In genomic region chr3:194212021-194212868, GRCh38 we compare ENCODE assay signal across 19 cellular contexts.
A peak's percentile ranks its signal among the peaks of the same experiment; 100 is the strongest.
DNase-seq lines count a peak whose midpoint lies in the region; ATAC-seq, FAIRE-seq and TF ChIP-seq lines count a peak whose summit lies in the region.
"Had no signal": no experiment of that assay in that cellular context is flagged by ENCODE, and none has a peak within 500 bp of the region (broad histone marks: within the 10 kb centered on the region; RNA-seq: fewer than 3 reads in every experiment).

No MANE protein-coding gene starts in this region.

- H3K14ac ChIP-seq in neuronal stem cell (ENCODE audit: low read length) = no peak overlapping the region

- peak overlapping the region; percentile 63 for H2AFZ ChIP-seq in endothelial cell of umbilical vein (ENCODE audit: low read depth, low read length)
- peak overlapping the region; percentile 15 for H2AFZ ChIP-seq in neuronal stem cell (ENCODE audit: low read length)

- in situ Hi-C loops in HAP-1 (cut with MboI; ENCODE audit: low sequenced_read_pairs) = no loop called here

- POLR2A ChIA-PET in endothelial cell of umbilical vein (lab: Charles Lee) = interaction anchor here (0.7 kb wide), 1 partner anchor 31 kb away, joined by 3 read pairs; no protein-coding TSS in a partner anchor
- POLR2A ChIA-PET in CD8-positive, alpha-beta memory T cell (lab: Charles Lee) = no interaction called here

- DNase-seq in HAP-1 (ENCODE audit: low spot score in 2 of 2) (peak; percentile 75 to 85), NT2/D1 (ENCODE audit: low read depth, low spot score) (peak; percentile 74), endothelial cell of umbilical vein (ENCODE audit: low read depth, low spot score) (peak; percentile 74), neuronal stem cell (ENCODE audit: low spot score) (peak; percentile 81), DMS114 treated with DMSO at 0.1 percent for 48 hours (lab: John Stamatoyannopoulos, UW; ENCODE audit: unreplicated experiment) (no peak), RKO (ENCODE audit: low spot score) (no peak)
- DNase-seq in CD8-positive, alpha-beta memory T cell = no peak
- DNase-seq: activated CD4-positive, alpha-beta T cell treated with anti-CD3 and anti-CD28 coated beads, Interleukin-2, amount 50 U/mL, for 48 hours; activated naive CD4-positive, alpha-beta T cell treated with anti-CD3 and anti-CD28 coated beads, Interleukin-2, amount 10 ng/mL, durations not matched to agents 7 days and 5 days; activated T-cell treated with anti-CD3 and anti-CD28 coated beads, Interleukin-2, amount 50 U/mL, for 1 hour; foreskin melanocyte; left colon; NCI-H1436; stimulated activated CD4-positive, alpha-beta T cell treated with anti-CD3 and anti-CD28 coated beads, Interleukin-4, amount 100 ng/mL, for 4 hours had no signal

- H3K18ac ChIP-seq in neuronal stem cell (ENCODE audit: low read length) = no peak overlapping the region

- no CpG with 5 or more reads among the region's 14 CpGs for WGBS in neuronal stem cell (ENCODE audit: extremely low coverage in 2 of 2, insufficient read length in 2 of 2, insufficient replicate concordance in 1 of 2), 2 donors

- H3K27ac ChIP-seq in endothelial cell of umbilical vein (ENCODE audit: insufficient read depth, low read depth, low read length) (no peak overlapping the region), neuronal stem cell (replicated peaks; ENCODE audit: low read length) (no peak overlapping the region)
- no peak overlapping the region for H3K27ac ChIP-seq in CD8-positive, alpha-beta memory T cell (ENCODE audit: low read depth, low read length)
- H3K27ac ChIP-seq: ascending aorta, epithelial cell of prostate, skin epidermis had no signal

- H3K9ac ChIP-seq in NT2/D1 (ENCODE audit: insufficient read length, low read depth) (peak overlapping the region; percentile 24), endothelial cell of umbilical vein (replicated peaks; ENCODE audit: extremely low read depth, insufficient read depth, low read length) (no peak overlapping the region), neuronal stem cell (ENCODE audit: low read depth, low read length, poor library complexity) (no peak overlapping the region)

- H3K79me1 ChIP-seq in neuronal stem cell (ENCODE audit: low read depth, low read length) = no peaks in the 10 kb centered on the region

- peaks cover 12 to 44% of the 10 kb centered on the region in 2 donors for H3K27me3 Mint-ChIP-seq in CD8-positive, alpha-beta memory T cell

- H4K91ac ChIP-seq in neuronal stem cell (ENCODE audit: low read depth, low read length, poor library complexity) = no peak overlapping the region

- no peaks in the 10 kb centered on the region for H3K4me1 Mint-ChIP-seq in CD8-positive, alpha-beta memory T cell

- intact Hi-C loops in endothelial cell of umbilical vein (cut with micrococcal nuclease) = no loop called here

- ATAC-seq in GM19467 (IDR thresholded peaks at IDR 0.05; ENCODE audit: unreplicated experiment) = no peak
- ATAC-seq: left colon had no signal

- H2BK5ac ChIP-seq in neuronal stem cell (ENCODE audit: low read length) = no peak overlapping the region

- H3K9me3 ChIP-seq in HAP-1 (no peaks in the 10 kb centered on the region), NT2/D1 (ENCODE audit: insufficient read depth, low read length) (no peaks in the 10 kb centered on the region), endothelial cell of umbilical vein (replicated peaks; ENCODE audit: control insufficient read depth, insufficient read depth, low read length) (no peaks in the 10 kb centered on the region), neuronal stem cell (replicated peaks in 1 of 2; ENCODE audit: control insufficient read depth in 2 of 2, insufficient read depth in 1 of 2, low read depth in 1 of 2, low read length in 2 of 2) (no peaks in the 10 kb centered on the region)
- H3K9me3 ChIP-seq in CD8-positive, alpha-beta memory T cell (ENCODE audit: low read length) = no peaks in the 10 kb centered on the region
- H3K9me3 ChIP-seq: ascending aorta had no signal

- H3K9me3 Mint-ChIP-seq in CD8-positive, alpha-beta memory T cell = no peaks in the 10 kb centered on the region
- H3K9me3 Mint-ChIP-seq: activated naive CD4-positive, alpha-beta T cell treated with anti-CD3 and anti-CD28 coated beads, Interleukin-2, amount 10 ng/mL, durations not matched to agents 7 days and 5 days had no signal

- no peak overlapping the region for H3K27ac Mint-ChIP-seq in CD8-positive, alpha-beta memory T cell
- H3K27ac Mint-ChIP-seq: activated naive CD4-positive, alpha-beta T cell treated with anti-CD3 and anti-CD28 coated beads, Interleukin-2, amount 10 ng/mL, durations not matched to agents 7 days and 5 days had no signal

- peaks cover 26% of the 10 kb centered on the region for H3K4me1 ChIP-seq in HAP-1
- peaks cover 5% of the 10 kb centered on the region for H3K4me1 ChIP-seq in NT2/D1 (ENCODE audit: insufficient read depth, insufficient read length)
- H3K4me1 ChIP-seq in endothelial cell of umbilical vein (ENCODE audit: control insufficient read depth, extremely low read depth, insufficient read depth, low read length) = peaks cover 9% of the 10 kb centered on the region
- peaks cover 18 to 23% of the 10 kb centered on the region in 2 donors for H3K4me1 ChIP-seq in neuronal stem cell (ENCODE audit: control insufficient read depth in 2 of 2, insufficient read depth in 1 of 2, low read depth in 1 of 2, low read length in 2 of 2)
- H3K4me1 ChIP-seq in CD8-positive, alpha-beta memory T cell (ENCODE audit: insufficient read depth, low read length) = no peaks in the 10 kb centered on the region
- H3K4me1 ChIP-seq: ascending aorta had no signal

- H2AK5ac ChIP-seq in neuronal stem cell (ENCODE audit: low read depth, low read length) = no peak overlapping the region

- no peak overlapping the region for H3K4ac ChIP-seq in neuronal stem cell (ENCODE audit: low read length)

- no peaks in the 10 kb centered on the region for H3K27me3 ChIP-seq in HAP-1 (ENCODE audit: low read depth)
- no peaks in the 10 kb centered on the region for H3K27me3 ChIP-seq in NT2/D1 (ENCODE audit: insufficient read depth, insufficient read length)
- H3K27me3 ChIP-seq in endothelial cell of umbilical vein (ENCODE audit: control insufficient read depth in 2 of 2, insufficient read depth in 2 of 2, low read length in 2 of 2) = no peaks in the 10 kb centered on the region
- peaks cover 0 to 24% (median 3%) of the 10 kb centered on the region in 3 experiments for H3K27me3 ChIP-seq in neuronal stem cell (ENCODE audit: control insufficient read depth in 3 of 3, insufficient read depth in 3 of 3, low read depth in 1 of 3, low read length in 3 of 3)
- no peaks in the 10 kb centered on the region for H3K27me3 ChIP-seq in CD8-positive, alpha-beta memory T cell (ENCODE audit: insufficient read depth, low read length, poor library complexity, severe bottlenecking)
- H3K27me3 ChIP-seq: ascending aorta had no signal

- FAIRE-seq in endothelial cell of umbilical vein (lab: Jason Lieb, UNC) = peak; percentile 58
- FAIRE-seq: colon had no signal

- H4K20me1 ChIP-seq in endothelial cell of umbilical vein (replicated peaks; ENCODE audit: control insufficient read depth, extremely low read depth, insufficient read depth, low read length) = no peaks in the 10 kb centered on the region

- no peaks in the 10 kb centered on the region for H3K36me3 ChIP-seq in HAP-1 (replicated peaks)
- H3K36me3 ChIP-seq in NT2/D1 (ENCODE audit: insufficient read depth, insufficient read length, low read length) = no peaks in the 10 kb centered on the region
- no peaks in the 10 kb centered on the region for H3K36me3 ChIP-seq in endothelial cell of umbilical vein (ENCODE audit: control insufficient read depth in 2 of 2, extremely low read depth in 1 of 2, insufficient read depth in 2 of 2, low read length in 2 of 2)
- no peaks in the 10 kb centered on the region for H3K36me3 ChIP-seq in neuronal stem cell (replicated peaks in 1 of 2; ENCODE audit: control insufficient read depth in 2 of 2, insufficient read depth in 2 of 2, low read length in 2 of 2)
- H3K36me3 ChIP-seq in CD8-positive, alpha-beta memory T cell (ENCODE audit: insufficient read depth, low read length) = no peaks in the 10 kb centered on the region
- H3K36me3 ChIP-seq: ascending aorta had no signal

- H3K23ac ChIP-seq in neuronal stem cell (ENCODE audit: low read depth, low read length, poor library complexity) = no peak overlapping the region

- H3K4me3 ChIP-seq in HAP-1 = no peak overlapping the region
- H3K4me3 ChIP-seq in NT2/D1 (ENCODE audit: insufficient read length, low read depth) = no peak overlapping the region
- no peak overlapping the region for H3K4me3 ChIP-seq in endothelial cell of umbilical vein (replicated peaks in 1 of 3; ENCODE audit: insufficient read depth in 1 of 3, low read depth in 1 of 3, low read length in 3 of 3)
- no peak overlapping the region for H3K4me3 ChIP-seq in neuronal stem cell (ENCODE audit: low read length in 2 of 2)
- H3K4me3 ChIP-seq in CD8-positive, alpha-beta memory T cell (ENCODE audit: low read length) = no peak overlapping the region
- H3K4me3 ChIP-seq: ascending aorta, skin epidermis had no signal

- CTCF ChIA-PET in endothelial cell of umbilical vein (lab: Charles Lee) = interaction anchor here (0.9 to 1.4 kb wide), 2 partner anchors 58 to 103 kb away, joined by 3 to 5 read pairs; no protein-coding TSS in a partner anchor
- CTCF ChIA-PET in CD8-positive, alpha-beta memory T cell (lab: Charles Lee) = no interaction called here

- H3K9me1 ChIP-seq in endothelial cell of umbilical vein (replicated peaks; ENCODE audit: control insufficient read depth, extremely low read depth, insufficient read depth, low read length) = no peaks in the 10 kb centered on the region

- H2BK15ac ChIP-seq in neuronal stem cell (ENCODE audit: low read length) = no peak overlapping the region

- dilution Hi-C loops in endothelial cell of umbilical vein (cut with MboI; ENCODE audit: extremely low pct_ligation_motif_present, low sequenced_read_pairs) = no loop called here

- H4K8ac ChIP-seq in neuronal stem cell (ENCODE audit: low read depth, low read length) = no peak overlapping the region

- no peak for TF ChIP-seq CTCF in endothelial cell of umbilical vein (IDR thresholded peaks at IDR 0.05; ENCODE audit: extremely low read depth in 1 of 2, insufficient read depth in 1 of 2, low read depth in 1 of 2, low read length in 2 of 2)

- no peak overlapping the region for H2BK120ac ChIP-seq in neuronal stem cell (ENCODE audit: low read depth, low read length)

- no peak overlapping the region for H3K4me3 Mint-ChIP-seq in CD8-positive, alpha-beta memory T cell
- H3K4me3 Mint-ChIP-seq: activated naive CD4-positive, alpha-beta T cell treated with anti-CD3 and anti-CD28 coated beads, Interleukin-2, amount 10 ng/mL, durations not matched to agents 7 days and 5 days had no signal

- no peak overlapping the region for H3K4me2 ChIP-seq in endothelial cell of umbilical vein (ENCODE audit: insufficient read depth, low read length)
- H3K4me2 ChIP-seq in neuronal stem cell (ENCODE audit: insufficient read depth, low read length, poor library complexity, severe bottlenecking) = peak overlapping the region; percentile 29

- no peaks in the 10 kb centered on the region for H3K79me2 ChIP-seq in endothelial cell of umbilical vein (ENCODE audit: control insufficient read depth, insufficient read depth, low read length)

- no peaks in the 10 kb centered on the region for H3K36me3 Mint-ChIP-seq in CD8-positive, alpha-beta memory T cell
- H3K36me3 Mint-ChIP-seq: activated naive CD4-positive, alpha-beta T cell treated with anti-CD3 and anti-CD28 coated beads, Interleukin-2, amount 10 ng/mL, durations not matched to agents 7 days and 5 days had no signal

- BruUV-seq in endothelial cell of umbilical vein (replicated peaks; lab: Mats Ljungman, UMichigan) = no TSS peak

- H2BK12ac ChIP-seq in neuronal stem cell (ENCODE audit: low read length) = no peak overlapping the region

- no peak for TF ChIP-seq POLR2A in endothelial cell of umbilical vein (IDR thresholded peaks at IDR 0.05; ENCODE audit: low read depth, low read length)

Comparison
In these comparisons a context has a peak if more than half of its experiments do, and no peak if none do; other contexts are left out.
1. DNase-seq: peak in HAP-1 (2 of 2), NT2/D1 (single experiment), endothelial cell of umbilical vein (single experiment) and neuronal stem cell (single experiment); none in CD8-positive, alpha-beta memory T cell (0 of 5), DMS114 treated with DMSO at 0.1 percent for 48 hours (single experiment) and RKO (single experiment).